8 cellular contexts compared by ENCODE assay signal in the genomic region with DNA sequence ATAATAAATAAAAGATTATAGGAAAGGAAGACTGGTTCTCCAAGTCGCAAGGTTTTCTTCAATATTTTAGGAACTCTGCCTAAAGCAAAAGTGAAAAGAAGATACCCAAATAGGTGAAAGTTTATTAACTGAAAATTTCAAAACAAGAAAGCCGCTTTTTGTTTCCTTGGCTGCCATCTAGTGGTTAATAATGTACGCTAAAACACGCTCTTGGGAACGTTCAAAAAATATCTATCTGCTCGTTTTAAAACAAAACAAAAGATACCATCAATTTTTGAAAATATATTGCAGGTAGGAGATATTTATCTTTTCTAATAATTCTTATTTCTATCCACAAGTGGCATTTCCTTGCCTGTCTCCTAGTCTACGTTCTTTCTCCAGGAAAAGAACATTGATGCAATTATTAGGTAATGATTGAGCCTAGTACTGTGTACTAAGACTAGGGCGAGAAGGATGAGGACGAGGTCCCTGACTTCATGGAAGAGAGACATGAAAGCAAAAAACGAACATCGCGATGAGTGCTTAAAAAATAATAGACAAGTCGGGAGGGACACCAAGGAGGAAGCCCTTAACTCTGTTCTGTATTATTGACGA.
DNase-seq lines count a peak whose midpoint lies in the region; ATAC-seq, FAIRE-seq and TF ChIP-seq lines count a peak whose summit lies in the region.

No MANE protein-coding gene starts in this region.

- DNase-seq in DMS 273 (lab: John Stamatoyannopoulos, UW; ENCODE audit: unreplicated experiment) (peak; percentile 48), DMS 273 treated with DMSO at 0.1 percent for 48 hours (lab: John Stamatoyannopoulos, UW) (no peak), NCI-H1092 (lab: John Stamatoyannopoulos, UW) (peak; percentile 8), astrocyte (ENCODE audit: low read depth) (peak; percentile 6), left kidney (ENCODE audit: low read depth, low spot score) (peak; percentile 40), HuH-7.5 (ENCODE audit: low spot score) (no peak)
- no peak for DNase-seq in activated T-cell treated with anti-CD3 and anti-CD28 coated beads, Interleukin-2, amount 50 U/mL, for 48 hours

- peak; percentile 70 for FAIRE-seq in astrocyte (lab: Jason Lieb, UNC)

- no peak overlapping the region for H3K4me3 Mint-ChIP-seq in astrocyte (ENCODE audit: unreplicated experiment)

- H3K36me3 Mint-ChIP-seq in astrocyte (ENCODE audit: low read depth, unreplicated experiment), result no peaks in the 10 kb centered on the region

- H3K9me3 Mint-ChIP-seq in astrocyte (ENCODE audit: unreplicated experiment), result no peaks in the 10 kb centered on the region

- H3K27me3 ChIP-seq in astrocyte (ENCODE audit: insufficient read depth, low read length), result no peaks in the 10 kb centered on the region

- no peak overlapping the region for H3K27ac Mint-ChIP-seq in astrocyte (ENCODE audit: unreplicated experiment)

- no peak overlapping the region for H3K4me3 ChIP-seq in astrocyte (ENCODE audit: insufficient read depth, low read depth, low read length)

- no peak overlapping the region for H3K9ac ChIP-seq in astrocyte (ENCODE audit: low read length)

- TF ChIP-seq CTCF in astrocyte (IDR thresholded peaks at IDR 0.05; ENCODE audit: insufficient read depth, low read depth, low read length), result peak; percentile 74

- H3K27me3 Mint-ChIP-seq in astrocyte (ENCODE audit: low read depth, unreplicated experiment), result no peaks in the 10 kb centered on the region

- H3K27ac ChIP-seq in astrocyte (ENCODE audit: low read depth, low read length), result no peak overlapping the region

- H3K9me3 ChIP-seq in astrocyte (ENCODE audit: insufficient read depth, low read depth, low read length), result no peaks in the 10 kb centered on the region

- no peak for ATAC-seq in activated CD4-positive, CD25-positive, alpha-beta regulatory T cell treated with anti-CD3 and anti-CD28 coated beads, Interleukin-2, amount 50 U/mL, for 24 hours

- no peaks in the 10 kb centered on the region for H3K36me3 ChIP-seq in astrocyte (ENCODE audit: insufficient read depth, low read length)

- H3K4me2 ChIP-seq in astrocyte (ENCODE audit: low read length), result no peak overlapping the region

- peaks cover 18% of the 10 kb centered on the region for H3K4me1 Mint-ChIP-seq in astrocyte (ENCODE audit: low read depth, unreplicated experiment)

- no peak overlapping the region for H2AFZ ChIP-seq in astrocyte (ENCODE audit: low read depth, low read length)

- H4K20me1 ChIP-seq in astrocyte (ENCODE audit: insufficient read depth, low read length), result no peaks in the 10 kb centered on the region

- peaks cover 11% of the 10 kb centered on the region for H3K4me1 ChIP-seq in astrocyte (ENCODE audit: insufficient read depth, low read length)

- no peaks in the 10 kb centered on the region for H3K79me2 ChIP-seq in astrocyte (ENCODE audit: insufficient read depth, low read length)

Comparison
In these comparisons a context has a peak if more than half of its experiments do, and no peak if none do; other contexts are left out.
1. DNase-seq: peak in DMS 273 (single experiment), NCI-H1092 (single experiment), astrocyte (single experiment) and left kidney (single experiment); none in DMS 273 treated with DMSO at 0.1 percent for 48 hours (single experiment), activated T-cell treated with anti-CD3 and anti-CD28 coated beads, Interleukin-2, amount 50 U/mL, for 48 hours (0 of 2) and HuH-7.5 (single experiment).